In the genomic region with DNA sequence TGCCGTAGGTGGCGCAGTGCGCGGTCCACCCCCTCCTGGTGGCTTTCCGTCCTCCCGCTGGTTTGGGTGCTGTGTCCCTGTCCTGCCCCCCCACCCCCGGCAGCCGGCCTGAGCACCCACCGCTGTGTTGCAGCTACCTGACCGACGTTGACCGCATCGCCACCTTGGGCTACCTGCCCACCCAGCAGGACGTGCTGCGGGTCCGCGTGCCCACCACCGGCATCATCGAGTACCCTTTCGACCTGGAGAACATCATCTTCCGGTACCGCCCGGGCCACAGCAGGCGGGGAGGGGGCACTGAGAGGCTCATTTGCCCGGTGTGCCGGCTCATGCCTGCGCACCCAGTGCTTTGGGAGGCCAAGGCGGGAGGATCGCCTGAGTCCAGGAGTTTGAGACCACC, we compare ENCODE assay signal across 20 cellular contexts. TPM values are rescaled to one million over a fixed set of nuclear protein-coding genes. Genes with fewer than 3 reads are reported as not detected.
DNase-seq lines count a peak whose midpoint lies in the region; ATAC-seq and TF ChIP-seq lines count a peak whose summit lies in the region.
"Had no signal": no experiment of that assay in that cellular context is flagged by ENCODE, and none has a peak within 500 bp of the region (broad histone marks: within the 10 kb centered on the region; RNA-seq: fewer than 3 reads in every experiment).

No MANE protein-coding gene starts in this region.

- H3K4me1 ChIP-seq in mesenchymal stem cell (ENCODE audit: control insufficient read depth, insufficient read depth, low read depth, low read length): peaks cover 28% of the 10 kb centered on the region
- H3K4me1 ChIP-seq: HAP-1 had no signal

- no peak overlapping the region for H3K14ac ChIP-seq in mesenchymal stem cell (ENCODE audit: low read length in 2 of 2)

- 97% methylated on average over 29 of the region's 29 CpGs for WGBS in mesenchymal stem cell

- H3K4me3 Mint-ChIP-seq in chondrocyte (ENCODE audit: unreplicated experiment): no peak overlapping the region
- H3K4me3 Mint-ChIP-seq: CD14-positive monocyte; CD4-positive, alpha-beta T cell; CD8-positive, alpha-beta memory T cell; GM23338; HFFc6 had no signal

- H3K27me3 Mint-ChIP-seq in chondrocyte (ENCODE audit: low read depth): no peaks in the 10 kb centered on the region
- H3K27me3 Mint-ChIP-seq: CD4-positive, alpha-beta T cell; CD8-positive, alpha-beta memory T cell had no signal

- H3K4ac ChIP-seq in mesenchymal stem cell (ENCODE audit: low read depth in 1 of 2, low read length in 2 of 2): no peak overlapping the region

- peaks cover 74% of the 10 kb centered on the region for H3K79me1 ChIP-seq in mesenchymal stem cell (replicated peaks; ENCODE audit: low read length, poor library complexity, severe bottlenecking)

- no peak overlapping the region for H2BK5ac ChIP-seq in mesenchymal stem cell (ENCODE audit: low read depth, low read length, poor library complexity, severe bottlenecking)

- no peak overlapping the region for H2BK120ac ChIP-seq in mesenchymal stem cell (ENCODE audit: low read depth, low read length)

- H2AFZ ChIP-seq in mesenchymal stem cell (ENCODE audit: low read depth, low read length): no peak overlapping the region
- H2AFZ ChIP-seq: GM23338 had no signal

- no peak overlapping the region for H4K91ac ChIP-seq in mesenchymal stem cell (ENCODE audit: low read length)

- H4K8ac ChIP-seq in mesenchymal stem cell (ENCODE audit: low read length): no peak overlapping the region

- no peak overlapping the region for H3K23ac ChIP-seq in mesenchymal stem cell (ENCODE audit: low read length in 2 of 2)

- peaks cover 2% of the 10 kb centered on the region for H3K36me3 Mint-ChIP-seq in chondrocyte (ENCODE audit: low read depth)
- H3K36me3 Mint-ChIP-seq: CD14-positive monocyte; CD8-positive, alpha-beta memory T cell had no signal

- TF ChIP-seq CTCF in chondrocyte (IDR thresholded peaks at IDR 0.05): no peak

- peaks cover 22 to 85% of the 10 kb centered on the region in 2 experiments for H3K36me3 ChIP-seq in mesenchymal stem cell (ENCODE audit: control insufficient read depth in 1 of 2, insufficient read depth in 2 of 2, low read depth in 1 of 2, low read length in 2 of 2)
- H3K36me3 ChIP-seq: HAP-1 had no signal

- H3K4me3 ChIP-seq in mesenchymal stem cell (ENCODE audit: insufficient read depth in 1 of 2, low read depth in 1 of 2, low read length in 2 of 2): no peak overlapping the region
- H3K4me3 ChIP-seq: A549, GM12878, GM23338, HAP-1 had no signal

- H2AK5ac ChIP-seq in mesenchymal stem cell (ENCODE audit: low read length, severe bottlenecking): peak overlapping the region; percentile 49

- DNase-seq in left cardiac atrium (peak; percentile 20), cardiac septum (ENCODE audit: low spot score) (no peak), chondrocyte (ENCODE audit: low spot score) (peak; percentile 91), mesenchymal stem cell (no peak), NCI-H748 (lab: John Stamatoyannopoulos, UW; ENCODE audit: unreplicated experiment) (no peak), epidermal melanocyte (ENCODE audit: insufficient read length, low spot score) (no peak), occipital lobe (lab: John Stamatoyannopoulos, UW) (no peak)
- DNase-seq: 8988T; ACHN; AML-193; CD4-positive, alpha-beta T cell; CD8-positive, alpha-beta memory T cell; DMS153; DND-41; HFFc6 had no signal

- no peak overlapping the region for H3K4me2 ChIP-seq in mesenchymal stem cell (ENCODE audit: low read length, poor library complexity, severe bottlenecking)
- H3K4me2 ChIP-seq: A549, GM23338 had no signal

- H3K9me3 Mint-ChIP-seq in chondrocyte (ENCODE audit: low read depth): no peaks in the 10 kb centered on the region
- H3K9me3 Mint-ChIP-seq: CD4-positive, alpha-beta T cell; CD8-positive, alpha-beta memory T cell; GM23338; HFFc6 had no signal

- H3K27me3 ChIP-seq in mesenchymal stem cell (ENCODE audit: control insufficient read depth in 1 of 2, insufficient read depth in 1 of 2, low read length in 2 of 2): no peaks in the 10 kb centered on the region

- peaks cover 13% of the 10 kb centered on the region for H3K4me1 Mint-ChIP-seq in chondrocyte (ENCODE audit: low read depth)
- H3K4me1 Mint-ChIP-seq: CD14-positive monocyte; CD8-positive, alpha-beta memory T cell had no signal

- H2BK15ac ChIP-seq in mesenchymal stem cell (ENCODE audit: low read depth, poor library complexity, severe bottlenecking): no peak overlapping the region

- ATAC-seq in left cardiac atrium: no peak
- ATAC-seq: A549, GM12878, GM23338 had no signal

- no peak overlapping the region for H2BK12ac ChIP-seq in mesenchymal stem cell (ENCODE audit: low read length in 2 of 2)

- H3K18ac ChIP-seq in mesenchymal stem cell (ENCODE audit: low read depth in 1 of 2, low read length in 2 of 2): no peak overlapping the region

- no peak overlapping the region for H3K27ac ChIP-seq in mesenchymal stem cell (ENCODE audit: low read length, poor library complexity, severe bottlenecking)

- intact Hi-C loops in left cardiac atrium (cut with DNase I): no loop called here
- intact Hi-C loops in cardiac septum (cut with DNase I): no loop called here

- no peaks in the 10 kb centered on the region for H3K9me3 ChIP-seq in mesenchymal stem cell (ENCODE audit: control insufficient read depth, low read length)
- H3K9me3 ChIP-seq: A549, HAP-1 had no signal

- no peak overlapping the region for H3K9ac ChIP-seq in mesenchymal stem cell (ENCODE audit: low read length)

- H3K27ac Mint-ChIP-seq in chondrocyte (ENCODE audit: unreplicated experiment): no peak overlapping the region
- H3K27ac Mint-ChIP-seq: CD4-positive, alpha-beta T cell; CD8-positive, alpha-beta memory T cell; GM23338; HFFc6 had no signal

RNA-seq across cellular contexts. Expression of gene GNA11, which starts 20.6 kb away (rescaled TPM):
- total RNA-seq in left cardiac atrium: 10 to 100 TPM; 55.1 to 64.3 TPM
- total RNA-seq in cardiac septum: 60.9 TPM
- total RNA-seq in chondrocyte: 62.1 to 68.9 TPM (median 68.1 TPM) in 3 replicates
- 49.8 TPM for polyA plus RNA-seq in mesenchymal stem cell (2013, experiment 1 of 2)
- 49.0 TPM for polyA plus RNA-seq in mesenchymal stem cell (2013, experiment 2 of 2)
- 56.8 TPM for total RNA-seq in occipital lobe

RNA-seq across cellular contexts. Expression of gene GNA15, which starts 21.0 kb away (rescaled TPM):
- total RNA-seq in left cardiac atrium (1 to 10 TPM; 4.3 to 6.1 TPM), cardiac septum (1.9 TPM), chondrocyte (not detected in 3 replicates), occipital lobe (1.9 TPM)
- polyA plus RNA-seq in mesenchymal stem cell (2013, experiment 1 of 2): 0.03 TPM
- 0.03 TPM for polyA plus RNA-seq in mesenchymal stem cell (2013, experiment 2 of 2)
- total RNA-seq: HFFc6 had no signal

RNA-seq across cellular contexts. Expression of gene TLE5, which starts 52.5 kb away (rescaled TPM):
- total RNA-seq in left cardiac atrium (100 to 1,000 TPM; 698 to 715 TPM), cardiac septum (804 TPM), chondrocyte (223 to 306 TPM (median 303 TPM) in 3 replicates), occipital lobe (95.8 TPM)
- 329 TPM for polyA plus RNA-seq in mesenchymal stem cell (2013, experiment 1 of 2)
- polyA plus RNA-seq in mesenchymal stem cell (2013, experiment 2 of 2): 321 TPM

Comparison
In these comparisons a context has a peak if more than half of its experiments do, and no peak if none do; other contexts are left out.
1. DNase-seq: peak in left cardiac atrium (single experiment) and chondrocyte (single experiment); none in cardiac septum (single experiment), mesenchymal stem cell (single experiment), NCI-H748 (single experiment), epidermal melanocyte (single experiment) and occipital lobe (single experiment).